Comparison of ENCODE assay signal across 29 cellular contexts in the genomic region with DNA sequence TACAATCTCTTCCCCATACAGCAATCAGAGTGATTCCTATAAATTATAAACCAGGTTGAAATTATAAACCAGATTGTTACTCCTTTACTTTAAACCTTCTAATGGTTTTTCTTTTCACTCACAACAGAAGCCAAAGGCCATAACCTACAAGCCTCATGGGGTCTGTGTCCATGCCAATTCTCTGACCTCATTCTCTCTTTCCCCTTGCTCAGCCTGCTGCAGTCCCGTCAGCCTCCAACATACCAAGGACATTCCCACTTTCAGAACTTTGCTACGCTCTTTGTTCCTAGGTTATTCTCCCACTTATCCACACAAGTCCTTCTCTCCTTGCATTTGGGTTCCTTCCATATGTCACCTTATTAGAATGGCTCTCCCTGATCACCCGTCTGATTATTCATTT.
DNase-seq lines count a peak whose midpoint lies in the region; ATAC-seq, FAIRE-seq and TF ChIP-seq lines count a peak whose summit lies in the region.
"Had no signal": no experiment of that assay in that cellular context is flagged by ENCODE, and none has a peak within 500 bp of the region (broad histone marks: within the 10 kb centered on the region; RNA-seq: fewer than 3 reads in every experiment).

No MANE protein-coding gene starts in this region.

- POLR2A ChIA-PET in A549 (lab: Yijun Ruan, JAX), result no interaction called here

- CTCF ChIA-PET in A549 (lab: Yijun Ruan, JAX), result interaction anchor here (3.4 kb wide), 1 partner anchor 42 kb away, joined by 18 read pairs; no protein-coding TSS in a partner anchor

- no peak for TF ChIP-seq RAD21 in A549 (conservative IDR thresholded peaks at IDR 0.05 in 1 of 2, IDR thresholded peaks at IDR 0.05 in 1 of 2)

- H3K27me3 ChIP-seq in bronchial epithelial cell (ENCODE audit: control insufficient read depth, insufficient read depth, low read length) (no peaks in the 10 kb centered on the region), gastroesophageal sphincter (no peaks in the 10 kb centered on the region)
- H3K27me3 ChIP-seq: vagina had no signal

- peaks cover 33% of the 10 kb centered on the region for H3K9me3 ChIP-seq in A549
- no peaks in the 10 kb centered on the region for H3K9me3 ChIP-seq in gastroesophageal sphincter
- H3K9me3 ChIP-seq: HAP-1, suprapubic skin, vagina had no signal

- H3K36me3 ChIP-seq in bronchial epithelial cell (ENCODE audit: control insufficient read depth, insufficient read depth, low read length) (no peaks in the 10 kb centered on the region), gastroesophageal sphincter (no peaks in the 10 kb centered on the region)
- H3K36me3 ChIP-seq: HAP-1, suprapubic skin, vagina had no signal

- peak overlapping the region; percentile 66 for H3K4me2 ChIP-seq in A549

- H3K27ac ChIP-seq in A549 (peak overlapping the region; percentile 94 to 99), gastroesophageal sphincter (no peak overlapping the region)
- H3K27ac ChIP-seq: suprapubic skin, vagina had no signal

- ATAC-seq in A549 (no peak), gastroesophageal sphincter (peak; percentile 55)
- ATAC-seq: naive thymus-derived CD4-positive, alpha-beta T cell; stimulated activated naive B cell treated with anti-CD40 and anti-IgM and Interleukin-4, amounts not matched to agents 10 μg/mL and 1 μg/mL and 100 μg/mL, for 72 hours had no signal

- peak in 1 of 2 experiments; percentile 31 for DNase-seq in A549 (ENCODE audit: low read depth in 1 of 2, low spot score in 1 of 2)
- DNase-seq in LHCN-M2 (ENCODE audit: low read depth), result peak; percentile 49
- no peak for DNase-seq in bronchial epithelial cell (ENCODE audit: low read depth)
- DNase-seq in midbrain (lab: John Stamatoyannopoulos, UW), result no peak
- no peak for DNase-seq in NCI-H2081 (lab: John Stamatoyannopoulos, UW)
- DNase-seq in CD1c-positive myeloid dendritic cell (ENCODE audit: extremely low spot score), result no peak
- no peak for DNase-seq in GF-D8 (lab: John Stamatoyannopoulos, UW)
- DNase-seq: ACHN; activated CD4-positive, alpha-beta T cell treated with anti-CD3 and anti-CD28 coated beads, Interleukin-2, amount 50 U/mL, for 4 hours; activated CD4-positive, CD25-positive, alpha-beta regulatory T cell; activated CD8-positive, alpha-beta memory T cell treated with anti-CD3 and anti-CD28 coated beads, Interleukin-2, amount 50 U/mL, for 4 hours; activated naive CD4-positive, alpha-beta T cell treated with anti-CD3 and anti-CD28 coated beads, Interleukin-2, amount 50 U/mL, for 16 hours; anterior cingulate cortex; C1 segment of cervical spinal cord; mesendoderm; naive thymus-derived CD4-positive, alpha-beta T cell; NCI-H187 treated with DMSO at 0.1 percent for 48 hours; NCI-H2227 treated with DMSO at 0.1 percent for 48 hours; NCI-H774; occipital lobe; stimulated activated CD4-positive, alpha-beta T cell treated with anti-CD3 and anti-CD28 coated beads, Interleukin-4, amount 100 ng/mL, for 24 hours; stimulated activated naive B cell treated with anti-CD40 and anti-IgM and Interleukin-4, amounts not matched to agents 10 μg/mL and 1 μg/mL and 100 μg/mL, for 72 hours; SW 1271; T1000 had no signal

- peaks cover 36% of the 10 kb centered on the region for H3K4me1 ChIP-seq in A549
- H3K4me1 ChIP-seq in gastroesophageal sphincter, result no peaks in the 10 kb centered on the region
- H3K4me1 ChIP-seq: HAP-1, suprapubic skin, vagina had no signal

- no peak for FAIRE-seq in A549 (lab: Jason Lieb, UNC)
- peak; percentile 36 for FAIRE-seq in bronchial epithelial cell (lab: Jason Lieb, UNC)
- FAIRE-seq: D721Med had no signal

- H3K4me3 ChIP-seq in A549, result no peak overlapping the region
- no peak overlapping the region for H3K4me3 ChIP-seq in bronchial epithelial cell (ENCODE audit: low read depth, low read length)
- no peak overlapping the region for H3K4me3 ChIP-seq in gastroesophageal sphincter
- H3K4me3 ChIP-seq: HAP-1, suprapubic skin, vagina had no signal

- TF ChIP-seq POLR2A in A549 (IDR thresholded peaks at IDR 0.05; ENCODE audit: low read length), result no peak
- no peak for TF ChIP-seq POLR2A in gastroesophageal sphincter (IDR thresholded peaks at IDR 0.05)

- no peak for TF ChIP-seq EP300 in A549 (IDR thresholded peaks at IDR 0.05)
- no peak for TF ChIP-seq EP300 in gastroesophageal sphincter (IDR thresholded peaks at IDR 0.05)

- 80% methylated on average over 3 of the region's 3 CpGs for WGBS in A549 (ENCODE audit: missing lambda C conversion rate)
- WGBS in gastroesophageal sphincter (ENCODE audit: low coverage in 1 of 2), 2 donors, result 61 to 79% methylated on average over 2 to 3 of the region's 3 CpGs

- TF ChIP-seq CTCF in A549 (IDR thresholded peaks at IDR 0.05) (no peak), bronchial epithelial cell (IDR thresholded peaks at IDR 0.05; ENCODE audit: insufficient read depth, low read length, severe bottlenecking) (no peak), gastroesophageal sphincter (IDR thresholded peaks at IDR 0.05) (no peak)

TF ChIP-seq in A549, 52 proteins besides CTCF, POLR2A, EP300 and RAD21:
- 0 out of 2 replicates have a peak, but pooled peaks have one; percentile 26 for TF ChIP-seq HEYL (CRISPR knock-in tag; IDR thresholded peaks at IDR 0.05)
- TF ChIP-seq, protein P1, sequence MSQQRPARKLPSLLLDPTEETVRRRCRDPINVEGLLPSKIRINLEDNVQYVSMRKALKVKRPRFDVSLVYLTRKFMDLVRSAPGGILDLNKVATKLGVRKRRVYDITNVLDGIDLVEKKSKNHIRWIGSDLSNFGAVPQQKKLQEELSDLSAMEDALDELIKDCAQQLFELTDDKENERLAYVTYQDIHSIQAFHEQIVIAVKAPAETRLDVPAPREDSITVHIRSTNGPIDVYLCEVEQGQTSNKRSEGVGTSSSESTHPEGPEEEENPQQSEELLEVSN (IDR thresholded peaks at IDR 0.05; ENCODE audit: borderline replicate concordance, low read depth), result no peak
- TF ChIP-seq ESRRA (IDR thresholded peaks at IDR 0.05; ENCODE audit: borderline replicate concordance, low read length), result no peak
- no peak for TF ChIP-seq RNF2 (IDR thresholded peaks at IDR 0.05; ENCODE audit: borderline replicate concordance, low read depth)
- no peak for TF ChIP-seq RARB (CRISPR knock-in tag; IDR thresholded peaks at IDR 0.05)
- no peak for TF ChIP-seq SREBF2 (IDR thresholded peaks at IDR 0.05)
- TF ChIP-seq ZC3H11A (IDR thresholded peaks at IDR 0.05), result no peak
TF ChIP-seq in A549: peak in this region for 1.

Comparison
In these comparisons a context has a peak if more than half of its experiments do, and no peak if none do; other contexts are left out.
1. H3K27ac ChIP-seq: peak in A549 (2 of 2); none in gastroesophageal sphincter (0 of 4).